In the genomic region with DNA sequence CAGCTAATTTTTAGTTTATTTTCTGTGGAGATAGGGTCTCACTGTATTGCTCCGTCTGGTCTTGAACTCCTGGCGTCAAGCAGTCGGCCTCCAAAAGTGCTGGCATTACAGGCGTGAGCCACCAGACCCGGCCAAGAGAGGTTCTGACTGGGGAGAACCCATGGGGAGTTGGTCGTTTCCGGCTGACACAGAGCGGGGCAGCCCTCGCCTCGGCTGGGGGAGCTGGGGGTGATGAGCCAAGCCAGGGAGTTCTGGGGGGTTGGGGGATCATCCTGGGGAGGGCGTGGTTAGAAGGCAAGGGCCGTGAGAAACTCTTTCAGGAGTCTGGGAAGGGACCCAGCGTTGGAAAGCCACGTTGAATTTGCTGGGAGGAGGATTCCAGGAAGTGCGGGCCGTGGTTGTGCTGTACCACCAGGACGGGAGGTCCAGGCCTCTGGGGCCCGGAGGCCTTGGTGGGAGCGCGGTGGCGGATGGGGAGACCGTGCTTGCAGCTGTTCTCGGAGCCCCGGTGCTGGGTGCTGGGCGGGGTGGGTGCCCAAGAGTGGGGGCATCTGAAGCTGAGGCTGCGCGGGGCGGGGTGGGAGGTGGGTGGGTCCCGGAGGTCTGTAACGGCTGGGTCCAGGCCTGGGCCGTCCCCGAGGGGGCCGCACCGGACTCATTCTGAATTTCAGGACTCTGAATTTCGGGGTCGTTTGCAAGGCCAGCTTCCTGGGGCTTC, we compare ENCODE assay signal across 20 cellular contexts. TPM values are rescaled to one million over a fixed set of nuclear protein-coding genes. Genes with fewer than 3 reads are reported as not detected.
DNase-seq lines count a peak whose midpoint lies in the region; ATAC-seq, FAIRE-seq and TF ChIP-seq lines count a peak whose summit lies in the region.
"Had no signal": no experiment of that assay in that cellular context is flagged by ENCODE, and none has a peak within 500 bp of the region (broad histone marks: within the 10 kb centered on the region; RNA-seq: fewer than 3 reads in every experiment).

No MANE protein-coding gene starts in this region.

- TF ChIP-seq CTCF in K562 (IDR thresholded peaks at IDR 0.05 in 2 of 3, conservative IDR thresholded peaks at IDR 0.05 in 1 of 3; ENCODE audit: insufficient read depth in 2 of 3, low read depth in 1 of 3, low read length in 3 of 3) (no peak), lower lobe of right lung (IDR thresholded peaks at IDR 0.05) (no peak)

- no TSS peak for BruUV-seq in K562 (replicated peaks; lab: Mats Ljungman, UMichigan)

- H2AFZ ChIP-seq in K562 (ENCODE audit: low read depth, low read length) = no peak overlapping the region

- H3K4me3 ChIP-seq in K562 (no peak overlapping the region), lower lobe of right lung (no peak overlapping the region)
- H3K4me3 ChIP-seq: A549, BLaER1, GM12878, HAP-1 had no signal

- H3K9me3 ChIP-seq in K562 (replicated peaks; ENCODE audit: control insufficient read depth, insufficient read depth, low read depth, low read length) = no peaks in the 10 kb centered on the region
- no peaks in the 10 kb centered on the region for H3K9me3 ChIP-seq in lower lobe of right lung
- H3K9me3 ChIP-seq: A549, BLaER1, Caco-2, HAP-1 had no signal

- no peak for TF ChIP-seq RAD21 in K562 (CRISPR knock-in tag; conservative IDR thresholded peaks at IDR 0.05 in 1 of 2, IDR thresholded peaks at IDR 0.05 in 1 of 2)

- no peak for ATAC-seq in K562
- peak; percentile 9 to 11 for ATAC-seq in lower lobe of right lung
- ATAC-seq: A549, GM12878 had no signal

- in situ Hi-C loops in K562 (cut with MboI) = no loop called here

- no peak for TF ChIP-seq POLR2A in K562 (conservative IDR thresholded peaks at IDR 0.05)

- no peaks in the 10 kb centered on the region for H3K9me1 ChIP-seq in K562 (ENCODE audit: control insufficient read depth, insufficient read depth, low read length)

- H3K36me3 ChIP-seq in K562 (ENCODE audit: control insufficient read depth, insufficient read depth, low read length) (peaks cover 39% of the 10 kb centered on the region; the same call in 2 of the 3 replicates), lower lobe of right lung (peaks cover 65% of the 10 kb centered on the region)

- no peak for TF ChIP-seq EP300 in K562 (IDR thresholded peaks at IDR 0.05; ENCODE audit: low read length)

- H3K4me1 ChIP-seq in K562 (replicated peaks in 1 of 2; ENCODE audit: control insufficient read depth in 2 of 2, insufficient read depth in 2 of 2, low read length in 2 of 2) (0 out of 5 replicates have a peak, but pooled peaks cover 0 to 2% of the 10 kb centered on the region in 2 experiments), lower lobe of right lung (no peaks in the 10 kb centered on the region)
- H3K4me1 ChIP-seq: A549, Caco-2, HAP-1 had no signal

- H3K79me2 ChIP-seq in K562 (ENCODE audit: control insufficient read depth, insufficient read depth, low read length) = no peaks in the 10 kb centered on the region

- no peak overlapping the region for H3K4me2 ChIP-seq in K562 (ENCODE audit: insufficient read depth, low read length)
- H3K4me2 ChIP-seq: A549, BLaER1 had no signal

- peak; percentile 4 for DNase-seq in AG08396 (ENCODE audit: low spot score)
- peak; percentile 20 for DNase-seq in D341Med (ENCODE audit: low spot score)
- no peak for DNase-seq in K562 (ENCODE audit: extremely low read depth in 1 of 4, low spot score in 3 of 4)
- DNase-seq in lower lobe of right lung = no peak
- DNase-seq in amygdala (lab: John Stamatoyannopoulos, UW) = no peak
- DNase-seq in NCI-H1436 treated with DMSO at 0.1 percent for 48 hours (lab: John Stamatoyannopoulos, UW) = no peak
- no peak for DNase-seq in Kasumi-1 (lab: John Stamatoyannopoulos, UW)
- DNase-seq: AML-193; Caco-2; CD8-positive, alpha-beta memory T cell; DMS53; GF-D8; GOT3; HFFc6 had no signal

- WGBS in K562 (ENCODE audit: insufficient coverage, low coverage, missing lambda C conversion rate) = 93% methylated on average over 12 of the region's 36 CpGs

- no peak for FAIRE-seq in K562 (lab: Jason Lieb, UNC)
- FAIRE-seq: A549, GM12878 had no signal

- POLR2A ChIA-PET in K562 (lab: Yijun Ruan, JAX) = interaction anchor here (0.6 kb wide), 1 partner anchor 790 kb away, joined by 3 read pairs; no protein-coding TSS in a partner anchor

- H3K9ac ChIP-seq in K562 (ENCODE audit: insufficient read depth in 1 of 2, low read depth in 2 of 2, low read length in 2 of 2) = no peak overlapping the region
- H3K9ac ChIP-seq: BLaER1 had no signal

- H3K27me3 ChIP-seq in K562 (ENCODE audit: control insufficient read depth in 2 of 2, insufficient read depth in 2 of 2, low read length in 2 of 2) (no peaks in the 10 kb centered on the region), lower lobe of right lung (ENCODE audit: low read depth) (no peaks in the 10 kb centered on the region)
- H3K27me3 ChIP-seq: BLaER1 had no signal

- H3K27ac ChIP-seq in K562 (ENCODE audit: extremely low read depth, low read depth, low read length) (no peak overlapping the region), lower lobe of right lung (no peak overlapping the region)
- H3K27ac ChIP-seq: A549, BLaER1 had no signal

- intact Hi-C loops in K562 (cut with micrococcal nuclease) (no loop called here), lower lobe of right lung (cut with DNase I) (no loop called here)

- no peaks in the 10 kb centered on the region for H4K20me1 ChIP-seq in K562 (replicated peaks; ENCODE audit: control insufficient read depth, insufficient read depth, low read length)

- CTCF ChIA-PET in K562 (lab: Yijun Ruan, JAX; ENCODE audit: low intra/inter-chr PET ratio) = no interaction called here

RNA-seq across cellular contexts. Expression of a gene that starts 8.4 kb away (rescaled TPM):
- not detected in 2 replicates for total RNA-seq in K562 (2011; cell fraction: chromatin; rRNA removed; ENCODE audit: low replicate concordance)
- 0.17 TPM in 1 of 2 replicates, not detected in the other for total RNA-seq in K562 (2011; cell fraction: nucleolus; rRNA removed)
- not detected in 2 replicates for total RNA-seq in K562 (2011; cell fraction: nucleoplasm; rRNA removed)
- total RNA-seq in K562 (2014; rRNA removed) (0.04 TPM in 1 of 2 replicates, not detected in the other), K562 (2014; rRNA removed; fragmentation: Illumina TruSeq; extraction: Trizol) (not detected in 2 replicates), K562 (2015; rRNA removed; fragmentation: Illumina TruSeq; extraction: Trizol) (not detected in 2 replicates), K562 (2021) (not detected in 2 replicates), lower lobe of right lung (4.4 TPM)
- polyA plus RNA-seq in K562 (2011; rRNA removed) (0.05 TPM in 1 of 2 replicates, not detected in the other), K562 (2014; fragmentation: Illumina TruSeq; extraction: Trizol) (0.03 TPM in 1 of 2 replicates, not detected in the other), K562 (2014; fragmentation: Nextera tagmentation; extraction: Ambion mirVana) (not detected), K562 (2014; rRNA removed) (not detected in 2 replicates)
- polyA plus RNA-seq in K562 (2011; cell fraction: cytosol; rRNA removed) = 0.01 and 0.03 TPM in 2 replicates
- polyA plus RNA-seq in K562 (2011; cell fraction: nucleus; rRNA removed) = 0.04 TPM in 1 of 2 replicates, not detected in the other
- polyA plus RNA-seq in K562 (2012) = 0.06 TPM in 1 of 2 replicates, not detected in the other
- polyA minus RNA-seq in K562 (2011; rRNA and poly(A)+ RNA removed) = 0.32 TPM in 1 of 2 replicates, not detected in the other
- not detected in 2 replicates for polyA minus RNA-seq in K562 (2011; cell fraction: cytosol; rRNA and poly(A)+ RNA removed)
- not detected in 2 replicates for polyA minus RNA-seq in K562 (2011; cell fraction: nucleus; rRNA and poly(A)+ RNA removed)

RNA-seq across cellular contexts. Expression of a gene that starts 17.2 kb away (rescaled TPM):
- 27.7 and 71.3 TPM in 2 replicates for total RNA-seq in K562 (2011; cell fraction: chromatin; rRNA removed; ENCODE audit: low replicate concordance)
- 41.2 and 44.5 TPM in 2 replicates for total RNA-seq in K562 (2011; cell fraction: nucleolus; rRNA removed)
- 27.3 and 28.3 TPM in 2 replicates for total RNA-seq in K562 (2011; cell fraction: nucleoplasm; rRNA removed)
- total RNA-seq in K562 (2014; rRNA removed) (12.6 and 21.2 TPM in 2 replicates), K562 (2014; rRNA removed; fragmentation: Illumina TruSeq; extraction: Trizol) (8.3 and 8.4 TPM in 2 replicates), K562 (2015; rRNA removed; fragmentation: Illumina TruSeq; extraction: Trizol) (10.3 and 10.9 TPM in 2 replicates), K562 (2021) (23.5 and 24.6 TPM in 2 replicates), lower lobe of right lung (33.2 TPM)
- polyA plus RNA-seq in K562 (2011; rRNA removed) (11.6 and 17.2 TPM in 2 replicates), K562 (2014; fragmentation: Illumina TruSeq; extraction: Trizol) (26.4 and 28.9 TPM in 2 replicates), K562 (2014; fragmentation: Nextera tagmentation; extraction: Ambion mirVana) (under 1 TPM; 0.52 to 0.57 TPM), K562 (2014; rRNA removed) (16.8 and 17.9 TPM in 2 replicates)
- polyA plus RNA-seq in K562 (2011; cell fraction: cytosol; rRNA removed) = 17.0 and 23.4 TPM in 2 replicates
- polyA plus RNA-seq in K562 (2011; cell fraction: nucleus; rRNA removed) = 20.9 and 27.8 TPM in 2 replicates
- polyA plus RNA-seq in K562 (2012) = 21.6 and 35.8 TPM in 2 replicates
- polyA minus RNA-seq in K562 (2011; rRNA and poly(A)+ RNA removed) = 7.0 and 7.2 TPM in 2 replicates
- polyA minus RNA-seq in K562 (2011; cell fraction: cytosol; rRNA and poly(A)+ RNA removed) = 8.8 and 11.4 TPM in 2 replicates
- 8.8 and 8.9 TPM in 2 replicates for polyA minus RNA-seq in K562 (2011; cell fraction: nucleus; rRNA and poly(A)+ RNA removed)

RNA-seq across cellular contexts. Expression of a gene that starts 29.8 kb away (rescaled TPM):
- total RNA-seq in K562 (2011; cell fraction: chromatin; rRNA removed; ENCODE audit: low replicate concordance) = 108 and 190 TPM in 2 replicates
- 140 and 154 TPM in 2 replicates for total RNA-seq in K562 (2011; cell fraction: nucleolus; rRNA removed)
- total RNA-seq in K562 (2011; cell fraction: nucleoplasm; rRNA removed) = 158 and 180 TPM in 2 replicates
- 33.4 and 44.9 TPM in 2 replicates for total RNA-seq in K562 (2014; rRNA removed)
- 58.3 and 59.1 TPM in 2 replicates for total RNA-seq in K562 (2014; rRNA removed; fragmentation: Illumina TruSeq; extraction: Trizol)
- total RNA-seq in K562 (2015; rRNA removed; fragmentation: Illumina TruSeq; extraction: Trizol) = 53.5 and 53.8 TPM in 2 replicates
- total RNA-seq in K562 (2021) = 54.1 and 58.7 TPM in 2 replicates
- 106 and 124 TPM in 2 replicates for polyA plus RNA-seq in K562 (2011; rRNA removed)
- polyA plus RNA-seq in K562 (2011; cell fraction: cytosol; rRNA removed) = 175 and 252 TPM in 2 replicates
- 125 and 165 TPM in 2 replicates for polyA plus RNA-seq in K562 (2011; cell fraction: nucleus; rRNA removed)
- 55.6 and 112 TPM in 2 replicates for polyA plus RNA-seq in K562 (2012)
- 64.3 and 71.1 TPM in 2 replicates for polyA plus RNA-seq in K562 (2014; fragmentation: Illumina TruSeq; extraction: Trizol)
- 10 to 100 TPM; 58.9 to 77.0 TPM for polyA plus RNA-seq in K562 (2014; fragmentation: Nextera tagmentation; extraction: Ambion mirVana)
- 52.5 and 60.4 TPM in 2 replicates for polyA plus RNA-seq in K562 (2014; rRNA removed)
- 185 and 193 TPM in 2 replicates for polyA minus RNA-seq in K562 (2011; rRNA and poly(A)+ RNA removed)
- 41.9 and 55.5 TPM in 2 replicates for polyA minus RNA-seq in K562 (2011; cell fraction: cytosol; rRNA and poly(A)+ RNA removed)
- 36.5 and 65.0 TPM in 2 replicates for polyA minus RNA-seq in K562 (2011; cell fraction: nucleus; rRNA and poly(A)+ RNA removed)
- 41.8 TPM for total RNA-seq in lower lobe of right lung

RNA-seq across cellular contexts. Expression of a gene that starts 30.1 kb away (rescaled TPM):
- 41.8 and 68.9 TPM in 2 replicates for total RNA-seq in K562 (2011; cell fraction: chromatin; rRNA removed; ENCODE audit: low replicate concordance)
- total RNA-seq in K562 (2011; cell fraction: nucleolus; rRNA removed) = 30.9 and 36.6 TPM in 2 replicates
- total RNA-seq in K562 (2011; cell fraction: nucleoplasm; rRNA removed) = 33.3 and 35.6 TPM in 2 replicates
- total RNA-seq in K562 (2014; rRNA removed) = 18.6 and 20.5 TPM in 2 replicates
- total RNA-seq in K562 (2014; rRNA removed; fragmentation: Illumina TruSeq; extraction: Trizol) = 9.2 and 10.4 TPM in 2 replicates
- total RNA-seq in K562 (2015; rRNA removed; fragmentation: Illumina TruSeq; extraction: Trizol) = 7.3 and 7.8 TPM in 2 replicates
- total RNA-seq in K562 (2021) = 25.2 and 34.0 TPM in 2 replicates
- polyA plus RNA-seq in K562 (2011; rRNA removed) = 8.6 and 9.7 TPM in 2 replicates
- 5.9 and 13.5 TPM in 2 replicates for polyA plus RNA-seq in K562 (2011; cell fraction: cytosol; rRNA removed)
- polyA plus RNA-seq in K562 (2011; cell fraction: nucleus; rRNA removed) = 38.1 and 50.4 TPM in 2 replicates
- 17.3 and 23.1 TPM in 2 replicates for polyA plus RNA-seq in K562 (2012)
- polyA plus RNA-seq in K562 (2014; fragmentation: Illumina TruSeq; extraction: Trizol) = 7.0 and 9.8 TPM in 2 replicates
- polyA plus RNA-seq in K562 (2014; fragmentation: Nextera tagmentation; extraction: Ambion mirVana) = under 1 TPM; 0.10 to 0.14 TPM
- polyA plus RNA-seq in K562 (2014; rRNA removed) = 15.5 and 16.3 TPM in 2 replicates
- 7.3 and 7.4 TPM in 2 replicates for polyA minus RNA-seq in K562 (2011; rRNA and poly(A)+ RNA removed)
- polyA minus RNA-seq in K562 (2011; cell fraction: cytosol; rRNA and poly(A)+ RNA removed) = 8.6 and 8.7 TPM in 2 replicates
- 9.0 and 12.6 TPM in 2 replicates for polyA minus RNA-seq in K562 (2011; cell fraction: nucleus; rRNA and poly(A)+ RNA removed)
- 43.2 TPM for total RNA-seq in lower lobe of right lung

RNA-seq across cellular contexts. Expression of a gene that starts 55.8 kb away (rescaled TPM):
- total RNA-seq in K562 (2011; cell fraction: chromatin; rRNA removed; ENCODE audit: low replicate concordance) = 0.09 TPM in 1 of 2 replicates, not detected in the other
- total RNA-seq in K562 (2011; cell fraction: nucleolus; rRNA removed) = not detected in 2 replicates
- not detected in 2 replicates for total RNA-seq in K562 (2011; cell fraction: nucleoplasm; rRNA removed)
- total RNA-seq in K562 (2014; rRNA removed) (not detected in 2 replicates), K562 (2014; rRNA removed; fragmentation: Illumina TruSeq; extraction: Trizol) (not detected in 2 replicates), K562 (2015; rRNA removed; fragmentation: Illumina TruSeq; extraction: Trizol) (not detected in 2 replicates), K562 (2021) (not detected in 2 replicates), lower lobe of right lung (0.41 TPM)
- polyA plus RNA-seq in K562 (2011; rRNA removed) (not detected in 2 replicates), K562 (2014; fragmentation: Illumina TruSeq; extraction: Trizol) (not detected in 2 replicates), K562 (2014; fragmentation: Nextera tagmentation; extraction: Ambion mirVana) (not detected), K562 (2014; rRNA removed) (not detected in 2 replicates)
- not detected in 2 replicates for polyA plus RNA-seq in K562 (2011; cell fraction: cytosol; rRNA removed)
- polyA plus RNA-seq in K562 (2011; cell fraction: nucleus; rRNA removed) = not detected in 2 replicates
- polyA plus RNA-seq in K562 (2012) = not detected in 2 replicates
- polyA minus RNA-seq in K562 (2011; rRNA and poly(A)+ RNA removed) = not detected in 2 replicates
- not detected in 2 replicates for polyA minus RNA-seq in K562 (2011; cell fraction: cytosol; rRNA and poly(A)+ RNA removed)
- polyA minus RNA-seq in K562 (2011; cell fraction: nucleus; rRNA and poly(A)+ RNA removed) = not detected in 2 replicates
- total RNA-seq: GM12878, HFFc6, HT1080 had no signal
- polyA plus RNA-seq: A549; AG04450; CD8-positive, alpha-beta memory T cell; GM12878 had no signal

Comparison
In these comparisons a context has a peak if more than half of its experiments do, and no peak if none do; other contexts are left out.
1. DNase-seq: peak in AG08396 (single experiment) and D341Med (single experiment); none in K562 (0 of 4), lower lobe of right lung (single experiment), amygdala (0 of 56), NCI-H1436 treated with DMSO at 0.1 percent for 48 hours (single experiment) and Kasumi-1 (0 of 2).